ENCODE assay signal across 23 cellular contexts in genomic region chr10:25078659-25079429, GRCh38.
A peak's percentile ranks its signal among the peaks of the same experiment; 100 is the strongest.
DNase-seq lines count a peak whose midpoint lies in the region; ATAC-seq, FAIRE-seq and TF ChIP-seq lines count a peak whose summit lies in the region.
"Had no signal": no experiment of that assay in that cellular context is flagged by ENCODE, and none has a peak within 500 bp of the region (broad histone marks: within the 10 kb centered on the region; RNA-seq: fewer than 3 reads in every experiment).

No MANE protein-coding gene starts in this region.

- ATAC-seq in left lobe of liver: peak; percentile 77
- ATAC-seq: activated CD8-positive, alpha-beta T cell treated with anti-CD3 and anti-CD28 coated beads, Interleukin-2, amount 10 ng/mL, durations not matched to agents 7 days and 5 days; CD8-positive, alpha-beta T cell had no signal

- CTCF ChIA-PET in activated CD4-positive, alpha-beta memory T cell treated with anti-CD3 and anti-CD28 coated beads for 36 hours (lab: Charles Lee): interaction anchor here (0.7 to 3.5 kb wide), 5 partner anchors 9 to 523 kb away, joined by 3 to 35 read pairs (median 4); no protein-coding TSS in a partner anchor
- CTCF ChIA-PET in activated CD4-positive, alpha-beta memory T cell treated with anti-CD3 and anti-CD28 coated beads, Interleukin-2, amount 10 ng/mL, durations not matched to agents 7 days and 5 days (lab: Charles Lee): interaction anchor here (1.5 to 2.0 kb wide), 2 partner anchors 436 to 439 kb away, joined by 6 to 10 read pairs; no protein-coding TSS in a partner anchor

- 19 to 44% (median 36%) methylated on average over 7 of the region's 7 CpGs for WGBS in stomach, 5 donors

- peaks cover 9% of the 10 kb centered on the region for H3K4me1 Mint-ChIP-seq in activated CD4-positive, alpha-beta memory T cell treated with anti-CD3 and anti-CD28 coated beads for 36 hours (ENCODE audit: low read depth)
- H3K4me1 Mint-ChIP-seq in activated CD4-positive, alpha-beta memory T cell treated with anti-CD3 and anti-CD28 coated beads, Interleukin-2, amount 10 ng/mL, durations not matched to agents 7 days and 5 days: peaks cover 8% of the 10 kb centered on the region

- H3K36me3 Mint-ChIP-seq in activated CD4-positive, alpha-beta memory T cell treated with anti-CD3 and anti-CD28 coated beads for 36 hours: no peaks in the 10 kb centered on the region
- no peaks in the 10 kb centered on the region for H3K36me3 Mint-ChIP-seq in activated CD4-positive, alpha-beta memory T cell treated with anti-CD3 and anti-CD28 coated beads, Interleukin-2, amount 10 ng/mL, durations not matched to agents 7 days and 5 days (ENCODE audit: low read depth)
- H3K36me3 Mint-ChIP-seq: CD8-positive, alpha-beta T cell; IgD-negative memory B cell had no signal

- no peak overlapping the region for H3K4me3 Mint-ChIP-seq in activated CD4-positive, alpha-beta memory T cell treated with anti-CD3 and anti-CD28 coated beads for 36 hours
- H3K4me3 Mint-ChIP-seq in activated CD4-positive, alpha-beta memory T cell treated with anti-CD3 and anti-CD28 coated beads, Interleukin-2, amount 10 ng/mL, durations not matched to agents 7 days and 5 days: no peak overlapping the region
- H3K4me3 Mint-ChIP-seq: activated CD8-positive, alpha-beta T cell treated with anti-CD3 and anti-CD28 coated beads, Interleukin-2, amount 10 ng/mL, durations not matched to agents 7 days and 5 days; activated T-cell treated with anti-CD3 and anti-CD28 coated beads, Interleukin-2, amount 50 U/mL, for 72 hours; CD8-positive, alpha-beta T cell; IgD-negative memory B cell; neural crest cell had no signal

- FAIRE-seq in H54 (lab: Jason Lieb, UNC): no peak

- POLR2A ChIA-PET in activated CD4-positive, alpha-beta memory T cell treated with anti-CD3 and anti-CD28 coated beads for 36 hours (lab: Charles Lee): no interaction called here
- POLR2A ChIA-PET in activated CD4-positive, alpha-beta memory T cell treated with anti-CD3 and anti-CD28 coated beads, Interleukin-2, amount 10 ng/mL, durations not matched to agents 7 days and 5 days (lab: Charles Lee): no interaction called here

- TF ChIP-seq POLR2A in stomach (IDR thresholded peaks at IDR 0.05): no peak
- TF ChIP-seq POLR2A in H54 (IDR thresholded peaks at IDR 0.05; ENCODE audit: low read depth, low read length): no peak

- DNase-seq in activated CD4-positive, alpha-beta memory T cell treated with anti-CD3 and anti-CD28 coated beads for 36 hours: peak; percentile 23
- DNase-seq in activated CD4-positive, alpha-beta memory T cell treated with anti-CD3 and anti-CD28 coated beads, Interleukin-2, amount 10 ng/mL, durations not matched to agents 7 days and 5 days: no peak
- peak; percentile 30 for DNase-seq in amniotic epithelial cell (ENCODE audit: low read depth)
- DNase-seq in left lobe of liver (ENCODE audit: low spot score): peak; percentile 73
- DNase-seq in stomach: peak; percentile 34
- no peak for DNase-seq in H54 (ENCODE audit: insufficient read length, low spot score)
- no peak for DNase-seq in NCI-H69 (lab: John Stamatoyannopoulos, UW)
- DNase-seq in superior temporal gyrus (ENCODE audit: extremely low spot score): no peak
- DNase-seq: activated CD8-positive, alpha-beta T cell treated with anti-CD3 and anti-CD28 coated beads, Interleukin-2, amount 10 ng/mL, durations not matched to agents 7 days and 5 days; activated T-cell treated with anti-CD3 and anti-CD28 coated beads, Interleukin-2, amount 50 U/mL, for 72 hours; CD8-positive, alpha-beta T cell; effector CD4-positive, alpha-beta T cell; esophagus squamous epithelium; head of caudate nucleus; islet precursor cell; NCI-H1092 treated with DMSO at 0.1 percent for 48 hours; retina; stimulated activated CD4-positive, alpha-beta T cell treated with anti-CD3 and anti-CD28 coated beads, Interleukin-15, amount 100 ng/mL, for 24 hours had no signal

- intact Hi-C loops in activated CD4-positive, alpha-beta memory T cell treated with anti-CD3 and anti-CD28 coated beads for 36 hours (cut with micrococcal nuclease): no loop called here
- intact Hi-C loops in stomach (cut with DNase I; ENCODE audit: low total_unique reads): loop anchor here (10.0 kb wide), 2 partner anchors 54 to 434 kb away; no protein-coding TSS in a partner anchor

- no peak for TF ChIP-seq EP300 in stomach (IDR thresholded peaks at IDR 0.05)

- no peak overlapping the region for H3K4me3 ChIP-seq in stomach
- H3K4me3 ChIP-seq: cardiac muscle cell, esophagus squamous epithelium, vagina had no signal

- H3K27me3 ChIP-seq in stomach: no peaks in the 10 kb centered on the region
- H3K27me3 ChIP-seq: cardiac muscle cell, esophagus squamous epithelium, vagina had no signal

- no peak for TF ChIP-seq CTCF in stomach (IDR thresholded peaks at IDR 0.05)

- no peaks in the 10 kb centered on the region for H3K9me3 ChIP-seq in stomach
- H3K9me3 ChIP-seq: esophagus squamous epithelium, vagina had no signal

- peak overlapping the region; percentile 47 to 85 (median 63) for H3K27ac ChIP-seq in stomach
- H3K27ac ChIP-seq: cardiac muscle cell, esophagus squamous epithelium, RWPE1, vagina had no signal

- peaks cover 9% of the 10 kb centered on the region for H3K27me3 Mint-ChIP-seq in activated CD4-positive, alpha-beta memory T cell treated with anti-CD3 and anti-CD28 coated beads for 36 hours
- H3K27me3 Mint-ChIP-seq in activated CD4-positive, alpha-beta memory T cell treated with anti-CD3 and anti-CD28 coated beads, Interleukin-2, amount 10 ng/mL, durations not matched to agents 7 days and 5 days: peaks cover 22% of the 10 kb centered on the region

- peaks cover 0 to 28% (median 12%) of the 10 kb centered on the region in 4 donors for H3K4me1 ChIP-seq in stomach
- H3K4me1 ChIP-seq: vagina had no signal

- H3K27ac Mint-ChIP-seq in activated CD4-positive, alpha-beta memory T cell treated with anti-CD3 and anti-CD28 coated beads for 36 hours: no peak overlapping the region
- no peak overlapping the region for H3K27ac Mint-ChIP-seq in activated CD4-positive, alpha-beta memory T cell treated with anti-CD3 and anti-CD28 coated beads, Interleukin-2, amount 10 ng/mL, durations not matched to agents 7 days and 5 days
- H3K27ac Mint-ChIP-seq: activated CD8-positive, alpha-beta T cell treated with anti-CD3 and anti-CD28 coated beads, Interleukin-2, amount 10 ng/mL, durations not matched to agents 7 days and 5 days; activated T-cell treated with anti-CD3 and anti-CD28 coated beads, Interleukin-2, amount 50 U/mL, for 72 hours; CD8-positive, alpha-beta T cell had no signal

- H3K36me3 ChIP-seq in stomach: no peaks in the 10 kb centered on the region
- H3K36me3 ChIP-seq: cardiac muscle cell, esophagus squamous epithelium, vagina had no signal

- no peaks in the 10 kb centered on the region for H3K9me3 Mint-ChIP-seq in activated CD4-positive, alpha-beta memory T cell treated with anti-CD3 and anti-CD28 coated beads for 36 hours
- no peaks in the 10 kb centered on the region for H3K9me3 Mint-ChIP-seq in activated CD4-positive, alpha-beta memory T cell treated with anti-CD3 and anti-CD28 coated beads, Interleukin-2, amount 10 ng/mL, durations not matched to agents 7 days and 5 days
- H3K9me3 Mint-ChIP-seq: activated T-cell treated with anti-CD3 and anti-CD28 coated beads, Interleukin-2, amount 50 U/mL, for 72 hours; CD8-positive, alpha-beta T cell; IgD-negative memory B cell; neural crest cell had no signal

Comparison
In these comparisons a context has a peak if more than half of its experiments do, and no peak if none do; other contexts are left out.
1. DNase-seq: peak in activated CD4-positive, alpha-beta memory T cell treated with anti-CD3 and anti-CD28 coated beads for 36 hours (single experiment), amniotic epithelial cell (single experiment), left lobe of liver (single experiment) and stomach (single experiment); none in activated CD4-positive, alpha-beta memory T cell treated with anti-CD3 and anti-CD28 coated beads, Interleukin-2, amount 10 ng/mL, durations not matched to agents 7 days and 5 days (single experiment), H54 (single experiment), NCI-H69 (single experiment) and superior temporal gyrus (single experiment).